ENCODE assay signal across 8 cellular contexts in the genomic region with DNA sequence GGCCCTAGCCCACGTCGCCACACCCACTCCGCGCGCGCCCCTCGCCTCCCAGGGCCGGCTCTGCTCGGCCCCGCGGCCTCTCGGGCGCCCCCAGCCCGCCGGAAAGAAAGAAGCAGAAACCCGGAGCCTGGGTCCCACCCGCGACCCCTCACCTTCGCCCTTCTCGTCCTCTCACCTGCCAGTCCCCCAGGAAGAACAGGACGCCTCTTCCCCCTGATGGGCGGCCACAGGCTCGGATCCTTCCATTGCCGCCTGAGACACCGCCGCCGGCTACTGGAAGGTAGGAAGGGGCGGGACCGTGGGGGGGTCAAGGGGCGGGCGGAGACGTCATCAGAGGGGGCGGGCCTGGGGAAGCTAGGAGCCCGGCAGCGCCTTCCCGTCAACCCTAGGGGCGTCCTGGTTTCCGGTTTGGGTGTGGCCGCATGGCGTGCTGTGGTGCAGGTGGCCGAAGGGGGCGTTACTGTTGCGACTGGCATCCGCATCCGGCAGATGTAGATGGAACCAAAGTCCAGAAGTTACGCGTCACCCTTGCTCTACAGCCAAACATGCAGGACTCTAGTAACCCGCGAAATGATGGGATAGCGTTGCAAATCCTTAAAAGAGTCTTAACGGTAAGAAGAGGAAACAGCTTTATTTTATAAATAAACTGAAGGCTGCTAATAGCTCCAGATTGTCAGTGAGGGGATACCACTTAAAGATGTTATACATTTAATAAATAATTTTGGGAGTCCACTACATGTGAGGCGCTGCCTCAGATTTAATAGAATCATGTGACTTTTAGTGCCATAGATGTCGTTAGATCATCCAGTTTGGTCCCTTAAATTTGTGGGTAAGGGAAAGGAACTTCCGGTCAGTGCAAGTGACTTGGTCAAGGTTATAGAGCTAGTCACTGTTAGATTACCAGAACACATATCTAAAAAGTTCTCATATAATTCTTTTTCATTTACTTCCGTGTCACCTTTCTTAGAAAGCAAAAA. TPM values are rescaled to one million over a fixed set of nuclear protein-coding genes. Genes with fewer than 3 reads are reported as not detected.
DNase-seq lines count a peak whose midpoint lies in the region; ATAC-seq, FAIRE-seq and TF ChIP-seq lines count a peak whose summit lies in the region.

A gene (minus strand): TSS at position 282 of the 977 bp plus-strand sequence. CDS start 36 bp downstream, at position 246.

- ATAC-seq in HG03439 (IDR thresholded peaks at IDR 0.05; ENCODE audit: unreplicated experiment) = peak; percentile 99

- TF ChIP-seq CTCF in BE2C (IDR thresholded peaks at IDR 0.05; ENCODE audit: low read depth, low read length) (peak; percentile 16; the same call in 1 of the 2 replicates), kidney (IDR thresholded peaks at IDR 0.05; ENCODE audit: borderline replicate concordance, extremely low read depth, insufficient read depth) (peak; percentile 29)

- H3K27ac ChIP-seq in kidney (ENCODE audit: low read depth in 2 of 2, low read length in 2 of 2) = peak within 1 kb of the TSS; percentile 84 to 88

- H3K4me3 ChIP-seq in BE2C (ENCODE audit: low read depth, low read length) (peak within 1 kb of the TSS; percentile 74), kidney (ENCODE audit: low read length in 2 of 2) (peak within 1 kb of the TSS; percentile 90 to 92)

- peak; percentile 97 for DNase-seq in BE2C
- peak; percentile 96 for DNase-seq in NCI-H510A (lab: John Stamatoyannopoulos, UW)
- peak; percentile 89 for DNase-seq in activated CD4-positive, alpha-beta T cell treated with anti-CD3 and anti-CD28 coated beads for 1 hour
- DNase-seq in cerebellum (ENCODE audit: low spot score) = peak; percentile 95
- peak; percentile 98 for DNase-seq in kidney
- DNase-seq in stimulated activated CD4-positive, alpha-beta T cell treated with anti-CD3 and anti-CD28 coated beads, Interleukin-15, amount 100 ng/mL, for 24 hours = peak; percentile 97

- H3K36me3 ChIP-seq in BE2C (no peaks in the 10 kb centered on the region), kidney (ENCODE audit: control insufficient read depth in 1 of 2, insufficient read depth in 2 of 2, low read length in 2 of 2) (no peaks in the 10 kb centered on the region)

- FAIRE-seq in kidney (lab: Jason Lieb, UNC) = peak; percentile 42

- H3K9me3 ChIP-seq in BE2C (no peaks in the 10 kb centered on the region), kidney (ENCODE audit: control insufficient read depth in 1 of 2, low read length in 2 of 2) (no peaks in the 10 kb centered on the region)

- H3K27me3 ChIP-seq in BE2C = no peaks in the 10 kb centered on the region

- TF ChIP-seq POLR2A in GM19193 (IDR thresholded peaks at IDR 0.05; ENCODE audit: extremely low read depth, insufficient read depth, insufficient read length) = peak; percentile 85

- intact Hi-C loops in kidney (cut with DNase I) = no loop called here

- no peaks in the 10 kb centered on the region; the same call in 1 of the 2 replicates for H3K4me1 ChIP-seq in BE2C
- H3K4me1 ChIP-seq in kidney (ENCODE audit: control insufficient read depth in 1 of 2, insufficient read depth in 1 of 2, low read depth in 1 of 2, low read length in 2 of 2) = peaks cover 0 to 4% of the 10 kb centered on the region in 2 donors

- H3K9ac ChIP-seq in kidney (ENCODE audit: low read length in 2 of 2) = peak within 1 kb of the TSS; percentile 43 to 92

RNA-seq across cellular contexts. Expression of the gene that starts here (rescaled TPM):
- 14.8 TPM for polyA plus RNA-seq in BE2C (2012; ENCODE audit: insufficient read depth, insufficient read length, low read depth)
- total RNA-seq in cerebellum (102 TPM), kidney (45.8 TPM)
- 5.2 TPM for polyA plus RNA-seq in kidney (ENCODE audit: insufficient read depth, low read depth, low replicate concordance)

Comparison
In these comparisons a context has a peak if more than half of its experiments do, and no peak if none do; other contexts are left out.
1. Peak in every context shown above with its lines: DNase-seq, ATAC-seq, H3K4me3 ChIP-seq and H3K27ac ChIP-seq.